In genomic region chr11:60252709-60253108, GRCh38 we compare ENCODE assay signal across 1 cellular context.
TF ChIP-seq lines count a peak whose summit lies in the region.

No MANE protein-coding gene starts in this region.

TF ChIP-seq in GM23338, 12 proteins besides CTCF, POLR2A, EP300 and RAD21 (continued from another document):
- TF ChIP-seq JUNB (IDR thresholded peaks at IDR 0.05; ENCODE audit: unreplicated experiment) (no peak), POLR2AphosphoS5 (IDR thresholded peaks at IDR 0.05; ENCODE audit: low read depth) (no peak), CREB1 (CRISPR knock-in tag; IDR thresholded peaks at IDR 0.05; ENCODE audit: low read depth) (no peak), ZNF331 (CRISPR knock-in tag; IDR thresholded peaks at IDR 0.05; ENCODE audit: low read depth) (no peak)
